ENCODE assay signal across 8 cellular contexts in the genomic region with DNA sequence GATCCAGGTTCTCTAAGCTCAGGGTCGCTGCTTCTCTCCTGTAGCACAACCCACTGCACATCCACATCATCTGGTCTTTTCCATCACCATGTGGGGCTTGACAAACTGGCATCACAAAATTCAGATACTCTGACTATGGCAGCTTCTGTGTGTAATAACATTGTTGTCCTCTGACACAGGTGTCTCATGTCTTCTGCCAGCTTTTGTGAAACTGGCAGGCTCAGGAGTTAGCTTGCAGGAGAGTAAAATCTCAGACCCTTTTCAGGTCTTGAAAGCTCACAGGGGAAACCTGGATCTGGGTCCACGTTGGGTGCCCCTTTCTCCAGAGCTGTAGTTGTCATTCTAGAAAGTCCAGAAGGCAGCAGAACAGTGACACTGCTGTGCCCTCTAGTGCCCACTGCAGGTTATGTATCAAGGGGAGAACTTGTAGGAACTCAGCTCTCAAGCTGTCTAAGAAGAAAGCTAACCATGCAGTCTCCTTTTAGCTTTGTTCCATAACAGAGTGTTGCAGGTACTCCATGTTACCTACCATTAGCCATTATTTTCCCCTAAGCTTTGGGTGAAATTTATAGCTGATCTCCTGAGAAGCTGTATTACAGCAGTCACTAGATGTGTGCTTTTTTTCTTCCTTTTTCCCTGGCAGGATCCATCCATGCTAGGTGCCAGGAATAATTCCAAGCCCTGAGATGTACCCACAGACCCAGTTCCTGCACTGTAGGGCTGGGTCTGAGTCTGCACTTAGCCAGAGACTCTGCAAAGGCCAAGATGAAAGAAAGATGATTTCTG.
DNase-seq lines count a peak whose midpoint lies in the region; ATAC-seq, FAIRE-seq and TF ChIP-seq lines count a peak whose summit lies in the region.

No MANE protein-coding gene starts in this region.

- peak; percentile 55 for ATAC-seq in left ventricle myocardium superior
- no peak for ATAC-seq in GM19452 (IDR thresholded peaks at IDR 0.05; ENCODE audit: unreplicated experiment)
- no peak for ATAC-seq in GM21723 (IDR thresholded peaks at IDR 0.05; ENCODE audit: unreplicated experiment)

- H3K9me3 ChIP-seq in HEK293 (ENCODE audit: control insufficient read depth, insufficient read depth, low read depth, low read length), result no peaks in the 10 kb centered on the region

- no peaks in the 10 kb centered on the region for H3K36me3 Mint-ChIP-seq in activated T-helper 2 cell treated with anti-CD3 and anti-CD28 coated beads, Interferon-gamma antibody, Interleukin-2, Interleukin-4, amounts not matched to agents 10 μg/mL and 5 μg/mL and 100 μg/mL, durations not matched to agents 14 hours and 24 hours and 36 hours (ENCODE audit: low read depth)

- no peaks in the 10 kb centered on the region for H3K4me1 ChIP-seq in HEK293 (ENCODE audit: control insufficient read depth, insufficient read depth, low read length)

- no peaks in the 10 kb centered on the region for H3K4me1 Mint-ChIP-seq in activated T-helper 2 cell treated with anti-CD3 and anti-CD28 coated beads, Interferon-gamma antibody, Interleukin-2, Interleukin-4, amounts not matched to agents 10 μg/mL and 5 μg/mL and 100 μg/mL, durations not matched to agents 14 hours and 24 hours and 36 hours (ENCODE audit: low read depth)

- no peaks in the 10 kb centered on the region for H3K27me3 Mint-ChIP-seq in activated T-helper 2 cell treated with anti-CD3 and anti-CD28 coated beads, Interferon-gamma antibody, Interleukin-2, Interleukin-4, amounts not matched to agents 10 μg/mL and 5 μg/mL and 100 μg/mL, durations not matched to agents 14 hours and 24 hours and 36 hours (ENCODE audit: low read depth)

- DNase-seq in D721Med (ENCODE audit: insufficient read length, low spot score) (no peak), OCI-M1 (lab: John Stamatoyannopoulos, UW) (peak; percentile 78), left ventricle myocardium superior (no peak), NCI-H510A (lab: John Stamatoyannopoulos, UW) (no peak)
- no peak for DNase-seq in activated T-helper 2 cell treated with anti-CD3 and anti-CD28 coated beads, Interferon-gamma antibody, Interleukin-2, Interleukin-4, amounts not matched to agents 10 μg/mL and 5 μg/mL and 100 μg/mL, durations not matched to agents 14 hours and 24 hours and 36 hours (ENCODE audit: low spot score)

- CTCF ChIA-PET in HEK293 (lab: Yijun Ruan, JAX), result interaction anchor here (0.6 to 2.5 kb wide), 18 partner anchors 10 to 1484 kb away, joined by 3 to 10 read pairs (median 4); no protein-coding TSS in a partner anchor

- intact Hi-C loops in left ventricle myocardium superior (cut with micrococcal nuclease), result no loop called here
- intact Hi-C loops in activated T-helper 2 cell treated with anti-CD3 and anti-CD28 coated beads, Interferon-gamma antibody, Interleukin-2, Interleukin-4, amounts not matched to agents 10 μg/mL and 5 μg/mL and 100 μg/mL, durations not matched to agents 14 hours and 24 hours and 36 hours (cut with micrococcal nuclease), result no loop called here

- no peak for FAIRE-seq in D721Med (lab: Jason Lieb, UNC)

- peaks cover 30% of the 10 kb centered on the region for H3K9me3 Mint-ChIP-seq in activated T-helper 2 cell treated with anti-CD3 and anti-CD28 coated beads, Interferon-gamma antibody, Interleukin-2, Interleukin-4, amounts not matched to agents 10 μg/mL and 5 μg/mL and 100 μg/mL, durations not matched to agents 14 hours and 24 hours and 36 hours

- H3K4me3 Mint-ChIP-seq in activated T-helper 2 cell treated with anti-CD3 and anti-CD28 coated beads, Interferon-gamma antibody, Interleukin-2, Interleukin-4, amounts not matched to agents 10 μg/mL and 5 μg/mL and 100 μg/mL, durations not matched to agents 14 hours and 24 hours and 36 hours (ENCODE audit: low read depth), result no peak overlapping the region

- no peaks in the 10 kb centered on the region for H3K36me3 ChIP-seq in HEK293 (ENCODE audit: control insufficient read depth in 2 of 2, insufficient read depth in 1 of 2, low read length in 2 of 2)

- H3K4me3 ChIP-seq in HEK293 (ENCODE audit: low read depth, low read length), result no peak overlapping the region

- no peak overlapping the region for H3K27ac ChIP-seq in HEK293 (ENCODE audit: extremely low read depth, low read depth, low read length)

- TF ChIP-seq CTCF in D721Med (IDR thresholded peaks at IDR 0.05; ENCODE audit: insufficient read depth, missing control alignments), result peak; percentile 10
- peak; percentile 14; the same call in 1 of the 2 replicates for TF ChIP-seq CTCF in HEK293 (tag by site-specific recombination; IDR thresholded peaks at IDR 0.05)

- POLR2A ChIA-PET in HEK293 (lab: Yijun Ruan, JAX), result no interaction called here

- no peak overlapping the region for H3K27ac Mint-ChIP-seq in activated T-helper 2 cell treated with anti-CD3 and anti-CD28 coated beads, Interferon-gamma antibody, Interleukin-2, Interleukin-4, amounts not matched to agents 10 μg/mL and 5 μg/mL and 100 μg/mL, durations not matched to agents 14 hours and 24 hours and 36 hours

TF ChIP-seq in HEK293, 187 proteins besides CTCF, POLR2A, EP300 and RAD21:
- TF ChIP-seq ZNF654 (tag by site-specific recombination; IDR thresholded peaks at IDR 0.05; ENCODE audit: low read depth), result peak; percentile 67
- no peak for TF ChIP-seq ZNF571 (tag by site-specific recombination; IDR thresholded peaks at IDR 0.05)
